Comparison of ENCODE assay signal across 1 cellular context in genomic region chr4:24583451-24584174, GRCh38.
TF ChIP-seq lines count a peak whose summit lies in the region.

No MANE protein-coding gene starts in this region.

TF ChIP-seq in HEK293, 187 proteins besides CTCF, POLR2A, EP300 and RAD21 (continued from another document):
- TF ChIP-seq KLF8 (tag by site-specific recombination; IDR thresholded peaks at IDR 0.05): peak; percentile 79
- TF ChIP-seq ZNF362 (tag by site-specific recombination; IDR thresholded peaks at IDR 0.05): 0 out of 2 replicates have a peak, but pooled peaks have one; percentile 11
- no peak for TF ChIP-seq ZNF560 (tag by site-specific recombination; IDR thresholded peaks at IDR 0.05; ENCODE audit: borderline replicate concordance)
- no peak for TF ChIP-seq ZNF707 (tag by site-specific recombination; IDR thresholded peaks at IDR 0.05)
